Comparison of ENCODE assay signal across 24 cellular contexts in the genomic region with DNA sequence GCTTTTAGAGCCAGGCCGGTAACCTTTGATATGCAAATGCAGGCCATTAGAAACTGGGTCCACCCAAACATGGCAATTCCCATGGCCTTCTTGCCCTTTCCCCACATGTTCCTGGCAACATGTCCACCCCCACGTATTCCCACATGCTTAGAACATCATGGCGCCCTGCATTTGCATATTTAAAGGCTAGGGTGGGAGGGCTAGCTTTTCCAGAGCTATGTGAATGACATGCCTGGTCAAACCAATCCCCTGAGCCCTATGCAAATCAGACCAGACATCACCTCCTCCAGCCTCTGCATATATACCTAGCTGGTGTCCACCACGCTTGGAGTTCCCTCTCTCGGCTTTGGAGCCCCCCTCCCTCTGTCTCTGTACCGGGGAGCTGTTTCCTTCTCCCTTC.
DNase-seq lines count a peak whose midpoint lies in the region; ATAC-seq and TF ChIP-seq lines count a peak whose summit lies in the region.
"Had no signal": no experiment of that assay in that cellular context is flagged by ENCODE, and none has a peak within 500 bp of the region (broad histone marks: within the 10 kb centered on the region; RNA-seq: fewer than 3 reads in every experiment).

No MANE protein-coding gene starts in this region.

- no peak overlapping the region for H3K18ac ChIP-seq in neuronal stem cell (ENCODE audit: low read length)

- H3K36me3 ChIP-seq in Caco-2 (ENCODE audit: control insufficient read depth, insufficient read depth, low read length) (no peaks in the 10 kb centered on the region), PC-3 (ENCODE audit: low read depth, low read length) (no peaks in the 10 kb centered on the region), neuronal stem cell (replicated peaks in 1 of 2; ENCODE audit: control insufficient read depth in 2 of 2, insufficient read depth in 2 of 2, low read length in 2 of 2) (no peaks in the 10 kb centered on the region)
- H3K36me3 ChIP-seq: BE2C had no signal

- H2AFZ ChIP-seq in PC-3 (ENCODE audit: low read length): 0 out of 2 replicates have a peak overlapping the region, but pooled peaks have one; percentile 38
- peak overlapping the region; percentile 26 for H2AFZ ChIP-seq in neuronal stem cell (ENCODE audit: low read length)

- H3K4ac ChIP-seq in neuronal stem cell (ENCODE audit: low read length): no peak overlapping the region

- H3K4me3 Mint-ChIP-seq in Caco-2 (ENCODE audit: unreplicated experiment) (no peak overlapping the region), glutamatergic neuron (ENCODE audit: unreplicated experiment) (no peak overlapping the region)
- H3K4me3 Mint-ChIP-seq: CD14-positive monocyte; CD8-positive, alpha-beta memory T cell had no signal

- DNase-seq in Caco-2: no peak
- no peak for DNase-seq in PC-3
- no peak for DNase-seq in glutamatergic neuron
- no peak for DNase-seq in neuronal stem cell (ENCODE audit: low spot score)
- no peak for DNase-seq in NCI-H774 (lab: John Stamatoyannopoulos, UW)
- DNase-seq in HCEC 1CT: no peak
- no peak for DNase-seq in AG08395 (ENCODE audit: low spot score)
- DNase-seq: BE2C; CD8-positive, alpha-beta memory T cell; GOT3; MV-4-11; NCI-H1105; NCI-H146; NCI-H2029; NCI-H446; NCI-H524 treated with DMSO at 0.1 percent for 48 hours; NCI-H82; SHP77 had no signal

- no peak overlapping the region for H2BK12ac ChIP-seq in neuronal stem cell (ENCODE audit: low read length)

- H3K36me3 Mint-ChIP-seq in Caco-2 (ENCODE audit: insufficient read depth, unreplicated experiment): no peaks in the 10 kb centered on the region
- peaks cover 8% of the 10 kb centered on the region for H3K36me3 Mint-ChIP-seq in glutamatergic neuron (ENCODE audit: unreplicated experiment)
- H3K36me3 Mint-ChIP-seq: CD14-positive monocyte; CD8-positive, alpha-beta memory T cell had no signal

- H3K9ac ChIP-seq in PC-3 (ENCODE audit: low read length) (no peak overlapping the region), neuronal stem cell (ENCODE audit: low read depth, low read length, poor library complexity) (no peak overlapping the region)

- H3K27me3 ChIP-seq in Caco-2 (replicated peaks; ENCODE audit: control insufficient read depth, insufficient read depth, low read length) (no peaks in the 10 kb centered on the region), PC-3 (ENCODE audit: low read length) (no peaks in the 10 kb centered on the region), neuronal stem cell (ENCODE audit: control insufficient read depth in 3 of 3, insufficient read depth in 3 of 3, low read depth in 1 of 3, low read length in 3 of 3) (no peaks in the 10 kb centered on the region)
- H3K27me3 ChIP-seq: BE2C had no signal

- no peaks in the 10 kb centered on the region for H3F3A ChIP-seq in PC-3 (ENCODE audit: low read length, unreplicated experiment)

- TF ChIP-seq CTCF in Caco-2 (IDR thresholded peaks at IDR 0.05; ENCODE audit: insufficient read depth in 1 of 2, low read depth in 1 of 2, low read length in 1 of 2, severe bottlenecking in 1 of 2, unreplicated experiment in 1 of 2) (no peak), PC-3 (conservative IDR thresholded peaks at IDR 0.05; ENCODE audit: low read depth, low read length) (no peak), glutamatergic neuron (IDR thresholded peaks at IDR 0.05; ENCODE audit: partially characterized antibody, unreplicated experiment) (no peak)

- no peaks in the 10 kb centered on the region for H3K79me1 ChIP-seq in neuronal stem cell (ENCODE audit: low read depth, low read length)

- H4K91ac ChIP-seq in neuronal stem cell (ENCODE audit: low read depth, low read length, poor library complexity): no peak overlapping the region

- H4K20me1 ChIP-seq in PC-3 (ENCODE audit: low read length): no peaks in the 10 kb centered on the region

- ATAC-seq in PC-3: no peak
- no peak for ATAC-seq in HG02852 (IDR thresholded peaks at IDR 0.05; ENCODE audit: unreplicated experiment)
- ATAC-seq: GM12878, K562 had no signal

- H3K4me1 ChIP-seq in Caco-2 (no peaks in the 10 kb centered on the region), PC-3 (ENCODE audit: insufficient read depth, low read length) (no peaks in the 10 kb centered on the region), neuronal stem cell (ENCODE audit: control insufficient read depth in 2 of 2, insufficient read depth in 1 of 2, low read depth in 1 of 2, low read length in 2 of 2) (peaks cover 0 to 4% of the 10 kb centered on the region in 2 donors)
- H3K4me1 ChIP-seq: BE2C had no signal

- H3K27ac ChIP-seq in PC-3 (ENCODE audit: low read length) (no peak overlapping the region), neuronal stem cell (replicated peaks; ENCODE audit: low read length) (no peak overlapping the region)
- H3K27ac ChIP-seq: 22Rv1, RWPE1 had no signal

- CTCF ChIA-PET in Caco-2 (lab: Charles Lee) (no interaction called here), PC-3 (lab: Charles Lee) (interaction anchor here (0.6 kb wide), 1 partner anchor 227 kb away, joined by 3 read pairs; no protein-coding TSS in a partner anchor)

- no peaks in the 10 kb centered on the region for H3K9me2 ChIP-seq in PC-3 (replicated peaks; ENCODE audit: low read length)

- BruUV-seq in Caco-2 (replicated peaks; lab: Mats Ljungman, UMichigan) (no TSS peak), PC-3 (replicated peaks; lab: Mats Ljungman, UMichigan) (no TSS peak)

- no peak overlapping the region for H2BK5ac ChIP-seq in neuronal stem cell (ENCODE audit: low read length)

- H3K79me2 ChIP-seq in PC-3 (ENCODE audit: low read length): no peaks in the 10 kb centered on the region

- no peak overlapping the region for H2BK120ac ChIP-seq in neuronal stem cell (ENCODE audit: low read depth, low read length)

- no peak overlapping the region for H2AK5ac ChIP-seq in neuronal stem cell (ENCODE audit: low read depth, low read length)

- H3K9me3 ChIP-seq in Caco-2 (no peaks in the 10 kb centered on the region), PC-3 (ENCODE audit: low read length) (no peaks in the 10 kb centered on the region), neuronal stem cell (replicated peaks in 1 of 2; ENCODE audit: control insufficient read depth in 2 of 2, insufficient read depth in 1 of 2, low read depth in 1 of 2, low read length in 2 of 2) (peaks cover 0 to 7% of the 10 kb centered on the region in 2 donors)
- H3K9me3 ChIP-seq: BE2C had no signal

- POLR2A ChIA-PET in Caco-2 (lab: Charles Lee): no interaction called here
- POLR2A ChIA-PET in PC-3 (lab: Charles Lee; ENCODE audit: unreplicated experiment): no interaction called here

- H4K8ac ChIP-seq in neuronal stem cell (ENCODE audit: low read depth, low read length): no peak overlapping the region

- no peak overlapping the region for H2BK15ac ChIP-seq in neuronal stem cell (ENCODE audit: low read length)

- H3K27me3 Mint-ChIP-seq in Caco-2 (ENCODE audit: insufficient read depth, unreplicated experiment) (no peaks in the 10 kb centered on the region), glutamatergic neuron (ENCODE audit: unreplicated experiment) (no peaks in the 10 kb centered on the region)
- H3K27me3 Mint-ChIP-seq: CD8-positive, alpha-beta memory T cell had no signal

- H3K4me1 Mint-ChIP-seq in Caco-2 (ENCODE audit: low read depth, unreplicated experiment) (peaks cover 8% of the 10 kb centered on the region), glutamatergic neuron (ENCODE audit: low read depth, unreplicated experiment) (peaks cover 18% of the 10 kb centered on the region)
- H3K4me1 Mint-ChIP-seq: CD14-positive monocyte; CD8-positive, alpha-beta memory T cell had no signal

- H3K14ac ChIP-seq in neuronal stem cell (ENCODE audit: low read length): no peak overlapping the region

- intact Hi-C loops in Caco-2 (cut with micrococcal nuclease; ENCODE audit: unreplicated experiment): no loop called here
- intact Hi-C loops in PC-3 (cut with micrococcal nuclease): no loop called here

- H3K9me3 Mint-ChIP-seq in Caco-2 (ENCODE audit: unreplicated experiment): no peaks in the 10 kb centered on the region
- H3K9me3 Mint-ChIP-seq in glutamatergic neuron (ENCODE audit: unreplicated experiment): peaks cover 5% of the 10 kb centered on the region

- H3K27ac Mint-ChIP-seq in Caco-2 (ENCODE audit: unreplicated experiment) (peak overlapping the region; percentile 19), glutamatergic neuron (ENCODE audit: unreplicated experiment) (peak overlapping the region; percentile 76)
- H3K27ac Mint-ChIP-seq: CD14-positive monocyte had no signal

- H3K4me3 ChIP-seq in Caco-2 (ENCODE audit: low read depth, low read length) (no peak overlapping the region), PC-3 (ENCODE audit: low read length) (no peak overlapping the region), neuronal stem cell (ENCODE audit: low read length in 2 of 2) (no peak overlapping the region)
- H3K4me3 ChIP-seq: GM12878, K562 had no signal

- H3K4me2 ChIP-seq in PC-3 (ENCODE audit: low read length) (no peak overlapping the region), neuronal stem cell (ENCODE audit: insufficient read depth, low read length, poor library complexity, severe bottlenecking) (no peak overlapping the region)

- WGBS in neuronal stem cell (ENCODE audit: extremely low coverage in 2 of 2, insufficient read length in 2 of 2, insufficient replicate concordance in 1 of 2), 2 donors: no CpG with 5 or more reads among the region's 6 CpGs

- H3K23ac ChIP-seq in neuronal stem cell (ENCODE audit: low read depth, low read length, poor library complexity): no peak overlapping the region
